In genomic region chr12:7108042-7108927, GRCh38 we compare ENCODE assay signal across 8 cellular contexts. TPM values are rescaled to one million over a fixed set of nuclear protein-coding genes. Genes with fewer than 3 reads are reported as not detected.
DNase-seq lines count a peak whose midpoint lies in the region; ATAC-seq lines count a peak whose summit lies in the region.

No MANE protein-coding gene starts in this region.

- peak overlapping the region; percentile 93 for H3K27ac ChIP-seq in epithelial cell of prostate

- in situ Hi-C loops in ACHN (cut with HindIII; ENCODE audit: low pct_ligation_motif_present, low pct_unique_long_range_greater_than_20kb, low sequenced_read_pairs): no loop called here

- no peaks in the 10 kb centered on the region for H3K27me3 Mint-ChIP-seq in activated CD8-positive, alpha-beta memory T cell treated with anti-CD3 and anti-CD28 coated beads, Interleukin-2, amount 10 ng/mL, durations not matched to agents 7 days and 5 days

- H3K36me3 Mint-ChIP-seq in activated CD8-positive, alpha-beta memory T cell treated with anti-CD3 and anti-CD28 coated beads, Interleukin-2, amount 10 ng/mL, durations not matched to agents 7 days and 5 days: peaks cover 30% of the 10 kb centered on the region

- CTCF ChIA-PET in activated CD8-positive, alpha-beta memory T cell treated with anti-CD3 and anti-CD28 coated beads, Interleukin-2, amount 10 ng/mL, durations not matched to agents 7 days and 5 days (lab: Charles Lee): interaction anchor here (0.6 to 3.7 kb wide), 45 partner anchors 9 to 842 kb away, joined by 3 to 51 read pairs (median 6); partner anchors contain the start of genes C12orf57, C1R, CDCA3 and ENO2

- ATAC-seq in GM18519 (IDR thresholded peaks at IDR 0.05; ENCODE audit: low FRiP score, unreplicated experiment) (peak; percentile 76), HG03039 (IDR thresholded peaks at IDR 0.05; ENCODE audit: unreplicated experiment) (peak; percentile 76)
- ATAC-seq in activated CD8-positive, alpha-beta memory T cell treated with anti-CD3 and anti-CD28 coated beads, Interleukin-2, amount 10 ng/mL, durations not matched to agents 7 days and 5 days: peak; percentile 97

- peak overlapping the region; percentile 97 for H3K27ac Mint-ChIP-seq in activated CD8-positive, alpha-beta memory T cell treated with anti-CD3 and anti-CD28 coated beads, Interleukin-2, amount 10 ng/mL, durations not matched to agents 7 days and 5 days

- DNase-seq in ACHN (peak; percentile 94), NCI-H748 (lab: John Stamatoyannopoulos, UW; ENCODE audit: unreplicated experiment) (peak; percentile 71), epithelial cell of prostate (ENCODE audit: low read depth, low spot score) (peak; percentile 39), myocyte (ENCODE audit: low read depth) (peak; percentile 73)
- peak; percentile 93 for DNase-seq in activated CD8-positive, alpha-beta memory T cell treated with anti-CD3 and anti-CD28 coated beads, Interleukin-2, amount 10 ng/mL, durations not matched to agents 7 days and 5 days
- peak; percentile 19 to 64 (median 50) for DNase-seq in stimulated activated naive CD4-positive, alpha-beta T cell (lab: John Stamatoyannopoulos, UW)

- peaks cover 14% of the 10 kb centered on the region for H3K9me3 Mint-ChIP-seq in activated CD8-positive, alpha-beta memory T cell treated with anti-CD3 and anti-CD28 coated beads, Interleukin-2, amount 10 ng/mL, durations not matched to agents 7 days and 5 days (ENCODE audit: low read depth)

- peak overlapping the region; percentile 99 for H3K4me3 Mint-ChIP-seq in activated CD8-positive, alpha-beta memory T cell treated with anti-CD3 and anti-CD28 coated beads, Interleukin-2, amount 10 ng/mL, durations not matched to agents 7 days and 5 days

- H3K4me1 Mint-ChIP-seq in activated CD8-positive, alpha-beta memory T cell treated with anti-CD3 and anti-CD28 coated beads, Interleukin-2, amount 10 ng/mL, durations not matched to agents 7 days and 5 days: peaks cover 55% of the 10 kb centered on the region

RNA-seq across cellular contexts. Expression of gene C1RL, which starts 0.7 kb away (rescaled TPM):
- 10 to 100 TPM; 21.8 to 27.4 TPM for total RNA-seq in activated CD8-positive, alpha-beta memory T cell treated with anti-CD3 and anti-CD28 coated beads, Interleukin-2, amount 10 ng/mL, durations not matched to agents 7 days and 5 days
- total RNA-seq in myocyte: 10.9 and 12.1 TPM in 2 replicates
- 16.6 TPM for polyA plus RNA-seq in myocyte (2012)

RNA-seq across cellular contexts. Expression of gene C1R, which starts 16.0 kb away (rescaled TPM):
- 1 to 10 TPM; 4.0 to 5.3 TPM for total RNA-seq in activated CD8-positive, alpha-beta memory T cell treated with anti-CD3 and anti-CD28 coated beads, Interleukin-2, amount 10 ng/mL, durations not matched to agents 7 days and 5 days
- total RNA-seq in myocyte: 203 and 282 TPM in 2 replicates
- polyA plus RNA-seq in myocyte (2012): 183 TPM

RNA-seq across cellular contexts. Expression of gene RBP5, which starts 20.4 kb away (rescaled TPM):
- total RNA-seq in activated CD8-positive, alpha-beta memory T cell treated with anti-CD3 and anti-CD28 coated beads, Interleukin-2, amount 10 ng/mL, durations not matched to agents 7 days and 5 days: under 1 TPM; 0.87 to 0.91 TPM
- total RNA-seq in myocyte: not detected in 2 replicates
- 3.0 TPM for polyA plus RNA-seq in myocyte (2012)

RNA-seq across cellular contexts. Expression of gene CLSTN3, which starts 21.9 kb away (rescaled TPM):
- total RNA-seq in activated CD8-positive, alpha-beta memory T cell treated with anti-CD3 and anti-CD28 coated beads, Interleukin-2, amount 10 ng/mL, durations not matched to agents 7 days and 5 days: 100 to 1,000 TPM in 1 of 2 experiments, 10 to 100 TPM in 1; 71.9 to 109 TPM
- total RNA-seq in myocyte: 8.9 and 18.0 TPM in 2 replicates
- polyA plus RNA-seq in myocyte (2012): 13.6 TPM

RNA-seq across cellular contexts. Expression of gene C1S, which starts 47.8 kb away (rescaled TPM):
- 1 to 10 TPM; 1.6 to 2.5 TPM for total RNA-seq in activated CD8-positive, alpha-beta memory T cell treated with anti-CD3 and anti-CD28 coated beads, Interleukin-2, amount 10 ng/mL, durations not matched to agents 7 days and 5 days
- 85.7 and 119 TPM in 2 replicates for total RNA-seq in myocyte
- polyA plus RNA-seq in myocyte (2012): 129 TPM

Comparison
In these comparisons a context has a peak if more than half of its experiments do, and no peak if none do; other contexts are left out.
1. Peak in every context shown above with its lines: DNase-seq, ATAC-seq and H3K27ac ChIP-seq.
2. DNase-seq: peak in every context shown above with its lines; median percentile 94 in ACHN; 93 in activated CD8-positive, alpha-beta memory T cell treated with anti-CD3 and anti-CD28 coated beads, Interleukin-2, amount 10 ng/mL, durations not matched to agents 7 days and 5 days; 73 in myocyte; 71 in NCI-H748; 50 in stimulated activated naive CD4-positive, alpha-beta T cell; 39 in epithelial cell of prostate.
3. RNA of gene C1R, which starts 16.0 kb away (total RNA-seq): 203 to 282 TPM in myocyte; 4.0 to 5.3 TPM in activated CD8-positive, alpha-beta memory T cell treated with anti-CD3 and anti-CD28 coated beads, Interleukin-2, amount 10 ng/mL, durations not matched to agents 7 days and 5 days; every median in the first group is over 10 times any median in the second.